8 cellular contexts compared by ENCODE assay signal in the genomic region with DNA sequence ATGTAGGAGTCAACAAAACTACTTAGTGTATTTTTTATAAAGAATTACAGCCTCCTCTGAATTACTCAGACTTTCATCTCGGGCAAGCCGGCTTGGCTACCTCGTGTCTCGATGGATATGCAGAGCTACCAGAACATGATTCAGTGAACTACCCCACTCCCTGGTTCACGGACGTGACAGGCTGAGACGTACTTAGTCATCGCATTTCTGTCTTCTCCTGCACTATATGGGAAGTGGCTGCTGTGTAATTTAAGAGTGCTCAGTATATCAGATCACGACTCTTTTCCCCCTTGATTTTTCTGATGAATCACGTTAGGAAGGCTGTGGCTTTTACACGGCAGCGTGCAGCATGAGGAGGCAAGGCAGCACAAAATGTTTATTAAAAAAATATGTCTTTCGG.
A peak's percentile ranks its signal among the peaks of the same experiment; 100 is the strongest.
DNase-seq lines count a peak whose midpoint lies in the region; ATAC-seq lines count a peak whose summit lies in the region.

No MANE protein-coding gene starts in this region.

- intact Hi-C loops in sciatic nerve (cut with DNase I): no loop called here

- ATAC-seq in sciatic nerve (no peak), HG03378 (IDR thresholded peaks at IDR 0.05; ENCODE audit: unreplicated experiment) (no peak)

- DNase-seq in NCI-H510A treated with DMSO at 0.1 percent for 48 hours (lab: John Stamatoyannopoulos, UW): peak; percentile 5
- no peak for DNase-seq in NCI-H510A (lab: John Stamatoyannopoulos, UW)
- DNase-seq in activated T-cell treated with anti-CD3 and anti-CD28 coated beads for 48 hours (ENCODE audit: low read depth): peak; percentile 50
- peak; percentile 89 for DNase-seq in kidney glomerular epithelial cell (lab: John Stamatoyannopoulos, UW)
- peak; percentile 14 to 53 for DNase-seq in stimulated activated CD8-positive, alpha-beta memory T cell treated with anti-CD3 and anti-CD28 coated beads, Interleukin-7, amount 100 ng/mL, for 48 hours (ENCODE audit: extremely low read depth in 1 of 2, low read depth in 1 of 2)
- DNase-seq in sciatic nerve (ENCODE audit: low spot score): no peak
- DNase-seq in COLO668 (lab: John Stamatoyannopoulos, UW; ENCODE audit: unreplicated experiment): no peak

Comparison
In these comparisons a context has a peak if more than half of its experiments do, and no peak if none do; other contexts are left out.
1. DNase-seq: peak in NCI-H510A treated with DMSO at 0.1 percent for 48 hours (single experiment), activated T-cell treated with anti-CD3 and anti-CD28 coated beads for 48 hours (single experiment), kidney glomerular epithelial cell (single experiment) and stimulated activated CD8-positive, alpha-beta memory T cell treated with anti-CD3 and anti-CD28 coated beads, Interleukin-7, amount 100 ng/mL, for 48 hours (2 of 2); none in NCI-H510A (single experiment), sciatic nerve (single experiment) and COLO668 (single experiment).